1 cellular context compared by ENCODE assay signal in the genomic region with DNA sequence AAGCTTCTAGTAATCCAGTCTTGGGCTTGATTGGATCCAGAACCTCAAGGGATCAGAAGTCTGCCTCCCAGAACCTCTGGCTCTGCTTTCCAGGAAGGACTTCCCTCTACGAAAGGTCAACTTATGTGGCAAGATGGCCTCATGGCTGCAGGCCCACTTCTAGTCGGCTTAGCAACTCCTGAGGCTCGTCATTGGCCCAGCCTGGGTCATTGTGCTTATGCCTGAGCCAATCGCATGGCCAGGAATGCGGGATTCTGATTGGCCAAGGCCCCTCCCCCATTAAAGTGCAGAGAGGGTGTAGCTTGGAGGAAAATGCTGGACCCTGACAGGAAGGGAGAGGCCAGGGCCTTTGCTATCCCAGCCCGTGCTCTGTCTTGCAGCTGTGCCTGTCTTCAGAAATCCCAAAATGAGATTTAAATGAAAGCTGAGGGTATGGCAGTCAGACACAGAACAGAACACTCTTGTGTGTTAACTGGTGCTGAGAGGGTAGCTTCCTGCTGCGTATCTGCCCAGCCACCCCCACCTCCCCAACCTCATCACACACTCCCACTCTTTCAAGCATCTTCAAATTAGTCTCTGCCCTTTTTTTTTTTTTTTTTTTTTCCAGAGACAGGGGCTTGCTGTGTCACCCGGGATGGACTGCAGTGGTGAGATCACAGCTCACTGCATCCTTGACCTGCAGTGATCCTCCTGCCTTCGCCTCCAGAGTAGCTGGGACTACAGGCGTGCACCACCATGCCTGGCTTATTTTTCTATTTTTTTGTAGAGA.
TF ChIP-seq lines count a peak whose summit lies in the region.

No MANE protein-coding gene starts in this region.

TF ChIP-seq in HCT116, 20 proteins besides CTCF, POLR2A, EP300 and RAD21 (continued from another document):
- TF ChIP-seq YY1 (IDR thresholded peaks at IDR 0.05; ENCODE audit: extremely low read depth, insufficient replicate concordance, low read depth, low read length) (no peak), EZH2phosphoT487 (IDR thresholded peaks at IDR 0.05; ENCODE audit: borderline replicate concordance) (no peak), ZFX (IDR thresholded peaks at IDR 0.05) (no peak), POLR2AphosphoS5 (IDR thresholded peaks at IDR 0.05; ENCODE audit: low read depth, low read length) (no peak), JUND (IDR thresholded peaks at IDR 0.05) (no peak), SP1 (IDR thresholded peaks at IDR 0.05; ENCODE audit: low read depth) (no peak), EZH2 (IDR thresholded peaks at IDR 0.05) (no peak), FOSL1 (IDR thresholded peaks at IDR 0.05; ENCODE audit: low read depth) (no peak), ELF1 (IDR thresholded peaks at IDR 0.05; ENCODE audit: borderline replicate concordance, low read depth) (no peak), CBX3 (IDR thresholded peaks at IDR 0.05; ENCODE audit: low read depth) (no peak), SIN3A (IDR thresholded peaks at IDR 0.05; ENCODE audit: low read depth) (no peak), TCF7L2 (IDR thresholded peaks at IDR 0.05; ENCODE audit: borderline replicate concordance, extremely low read depth, insufficient read depth, insufficient read length) (no peak), CEBPB (IDR thresholded peaks at IDR 0.05; ENCODE audit: low read depth) (no peak)
- TF ChIP-seq, protein P1, sequence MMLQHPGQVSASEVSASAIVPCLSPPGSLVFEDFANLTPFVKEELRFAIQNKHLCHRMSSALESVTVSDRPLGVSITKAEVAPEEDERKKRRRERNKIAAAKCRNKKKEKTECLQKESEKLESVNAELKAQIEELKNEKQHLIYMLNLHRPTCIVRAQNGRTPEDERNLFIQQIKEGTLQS (IDR thresholded peaks at IDR 0.05): no peak
- TF ChIP-seq, protein P2, sequence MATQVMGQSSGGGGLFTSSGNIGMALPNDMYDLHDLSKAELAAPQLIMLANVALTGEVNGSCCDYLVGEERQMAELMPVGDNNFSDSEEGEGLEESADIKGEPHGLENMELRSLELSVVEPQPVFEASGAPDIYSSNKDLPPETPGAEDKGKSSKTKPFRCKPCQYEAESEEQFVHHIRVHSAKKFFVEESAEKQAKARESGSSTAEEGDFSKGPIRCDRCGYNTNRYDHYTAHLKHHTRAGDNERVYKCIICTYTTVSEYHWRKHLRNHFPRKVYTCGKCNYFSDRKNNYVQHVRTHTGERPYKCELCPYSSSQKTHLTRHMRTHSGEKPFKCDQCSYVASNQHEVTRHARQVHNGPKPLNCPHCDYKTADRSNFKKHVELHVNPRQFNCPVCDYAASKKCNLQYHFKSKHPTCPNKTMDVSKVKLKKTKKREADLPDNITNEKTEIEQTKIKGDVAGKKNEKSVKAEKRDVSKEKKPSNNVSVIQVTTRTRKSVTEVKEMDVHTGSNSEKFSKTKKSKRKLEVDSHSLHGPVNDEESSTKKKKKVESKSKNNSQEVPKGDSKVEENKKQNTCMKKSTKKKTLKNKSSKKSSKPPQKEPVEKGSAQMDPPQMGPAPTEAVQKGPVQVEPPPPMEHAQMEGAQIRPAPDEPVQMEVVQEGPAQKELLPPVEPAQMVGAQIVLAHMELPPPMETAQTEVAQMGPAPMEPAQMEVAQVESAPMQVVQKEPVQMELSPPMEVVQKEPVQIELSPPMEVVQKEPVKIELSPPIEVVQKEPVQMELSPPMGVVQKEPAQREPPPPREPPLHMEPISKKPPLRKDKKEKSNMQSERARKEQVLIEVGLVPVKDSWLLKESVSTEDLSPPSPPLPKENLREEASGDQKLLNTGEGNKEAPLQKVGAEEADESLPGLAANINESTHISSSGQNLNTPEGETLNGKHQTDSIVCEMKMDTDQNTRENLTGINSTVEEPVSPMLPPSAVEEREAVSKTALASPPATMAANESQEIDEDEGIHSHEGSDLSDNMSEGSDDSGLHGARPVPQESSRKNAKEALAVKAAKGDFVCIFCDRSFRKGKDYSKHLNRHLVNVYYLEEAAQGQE (IDR thresholded peaks at IDR 0.05; ENCODE audit: low read depth): no peak
- TF ChIP-seq, protein P3, sequence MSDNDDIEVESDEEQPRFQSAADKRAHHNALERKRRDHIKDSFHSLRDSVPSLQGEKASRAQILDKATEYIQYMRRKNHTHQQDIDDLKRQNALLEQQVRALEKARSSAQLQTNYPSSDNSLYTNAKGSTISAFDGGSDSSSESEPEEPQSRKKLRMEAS (IDR thresholded peaks at IDR 0.05): no peak
